1 cellular context compared by ENCODE assay signal in genomic region chr7:12821746-12822145, GRCh38.
TF ChIP-seq lines count a peak whose summit lies in the region.

No MANE protein-coding gene starts in this region.

TF ChIP-seq in GM23338, 12 proteins besides CTCF, POLR2A, EP300 and RAD21 (continued from another document):
- no peak for TF ChIP-seq ZNF462 (CRISPR knock-in tag; IDR thresholded peaks at IDR 0.05)
- TF ChIP-seq ZNF331 (CRISPR knock-in tag; IDR thresholded peaks at IDR 0.05; ENCODE audit: low read depth): no peak
- no peak for TF ChIP-seq ETS1 (IDR thresholded peaks at IDR 0.05)
- TF ChIP-seq JUNB (IDR thresholded peaks at IDR 0.05; ENCODE audit: unreplicated experiment): no peak
TF ChIP-seq in GM23338: peak in this region for 0.
